ENCODE assay signal across 1 cellular context in the genomic region with DNA sequence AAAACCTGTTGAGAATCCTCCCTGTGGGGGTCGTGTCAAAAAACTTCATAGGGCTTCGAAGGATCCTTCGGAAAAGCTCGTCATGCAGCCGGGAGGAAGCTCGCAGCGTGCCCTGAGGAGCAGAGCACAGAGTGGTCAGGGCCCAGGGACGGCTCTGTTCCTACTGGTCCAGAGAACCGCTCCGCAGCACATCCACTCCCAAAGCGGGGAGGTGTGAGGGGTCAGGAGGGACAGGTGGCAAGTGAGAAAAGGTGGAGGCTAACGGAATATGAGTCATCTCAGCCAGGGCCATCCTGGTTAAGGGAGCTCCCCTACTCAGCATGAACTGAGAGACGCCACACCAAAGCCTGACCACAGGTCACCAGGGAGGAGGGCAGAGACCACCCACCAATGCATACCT.
TF ChIP-seq lines count a peak whose summit lies in the region.

No MANE protein-coding gene starts in this region.

TF ChIP-seq in H1, 55 proteins besides CTCF, POLR2A, EP300 and RAD21:
- TF ChIP-seq GTF2F1 (IDR thresholded peaks at IDR 0.05; ENCODE audit: borderline replicate concordance, low read depth, low read length) (no peak), BACH1 (IDR thresholded peaks at IDR 0.05; ENCODE audit: low read length) (no peak), RXRA (IDR thresholded peaks at IDR 0.05; ENCODE audit: insufficient read depth, low read depth, low read length) (no peak), RNF2 (IDR thresholded peaks at IDR 0.05; ENCODE audit: borderline replicate concordance, low read depth, low read length, missing control alignments, poor library complexity, severe bottlenecking) (no peak), NRF1 (IDR thresholded peaks at IDR 0.05; ENCODE audit: low read depth, low read length) (no peak), CHD7 (IDR thresholded peaks at IDR 0.05; ENCODE audit: insufficient replicate concordance, low read length) (no peak), USF2 (IDR thresholded peaks at IDR 0.05; ENCODE audit: low read length) (no peak), HDAC6 (IDR thresholded peaks at IDR 0.05; ENCODE audit: low read depth, low read length) (no peak), SIRT6 (IDR thresholded peaks at IDR 0.05; ENCODE audit: low read length) (no peak), BCL11A (IDR thresholded peaks at IDR 0.05; ENCODE audit: low read depth in 2 of 2, low read length in 2 of 2) (no peak), CBX5 (IDR thresholded peaks at IDR 0.05; ENCODE audit: low read depth, low read length) (no peak), E2F6 (IDR thresholded peaks at IDR 0.05) (no peak), KDM5A (IDR thresholded peaks at IDR 0.05; ENCODE audit: low read length) (no peak), FOSL1 (IDR thresholded peaks at IDR 0.05; ENCODE audit: insufficient read depth, low read depth, low read length) (no peak), POU5F1 (IDR thresholded peaks at IDR 0.05; ENCODE audit: low read depth, low read length) (no peak), BRCA1 (IDR thresholded peaks at IDR 0.05; ENCODE audit: low read depth, low read length) (no peak), NANOG (IDR thresholded peaks at IDR 0.05; ENCODE audit: insufficient read depth, low read depth, low read length, poor library complexity, severe bottlenecking) (no peak)
- TF ChIP-seq, protein P1, sequence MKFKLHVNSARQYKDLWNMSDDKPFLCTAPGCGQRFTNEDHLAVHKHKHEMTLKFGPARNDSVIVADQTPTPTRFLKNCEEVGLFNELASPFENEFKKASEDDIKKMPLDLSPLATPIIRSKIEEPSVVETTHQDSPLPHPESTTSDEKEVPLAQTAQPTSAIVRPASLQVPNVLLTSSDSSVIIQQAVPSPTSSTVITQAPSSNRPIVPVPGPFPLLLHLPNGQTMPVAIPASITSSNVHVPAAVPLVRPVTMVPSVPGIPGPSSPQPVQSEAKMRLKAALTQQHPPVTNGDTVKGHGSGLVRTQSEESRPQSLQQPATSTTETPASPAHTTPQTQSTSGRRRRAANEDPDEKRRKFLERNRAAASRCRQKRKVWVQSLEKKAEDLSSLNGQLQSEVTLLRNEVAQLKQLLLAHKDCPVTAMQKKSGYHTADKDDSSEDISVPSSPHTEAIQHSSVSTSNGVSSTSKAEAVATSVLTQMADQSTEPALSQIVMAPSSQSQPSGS (IDR thresholded peaks at IDR 0.05; ENCODE audit: low read length): no peak
